1 cellular context compared by ENCODE assay signal in genomic region chr5:53037141-53037859, GRCh38.
TF ChIP-seq lines count a peak whose summit lies in the region.

No MANE protein-coding gene starts in this region.

TF ChIP-seq in HCT116, 20 proteins besides CTCF, POLR2A, EP300 and RAD21 (continued from another document):
- no peak for TF ChIP-seq POLR2AphosphoS5 (IDR thresholded peaks at IDR 0.05; ENCODE audit: low read depth, low read length)
- TF ChIP-seq EZH2phosphoT487 (IDR thresholded peaks at IDR 0.05; ENCODE audit: borderline replicate concordance), result no peak
- peak; percentile 55 for TF ChIP-seq SP1 (IDR thresholded peaks at IDR 0.05; ENCODE audit: low read depth)
- no peak for TF ChIP-seq EZH2 (IDR thresholded peaks at IDR 0.05)
- peak; percentile 65 for TF ChIP-seq JUND (IDR thresholded peaks at IDR 0.05)
- TF ChIP-seq ATF3 (IDR thresholded peaks at IDR 0.05), result no peak
- peak; percentile 62 for TF ChIP-seq CEBPB (IDR thresholded peaks at IDR 0.05; ENCODE audit: low read depth)
- TF ChIP-seq ZNF274 (IDR thresholded peaks at IDR 0.05; ENCODE audit: low read depth, low read length), result no peak
- peak; percentile 34; the same call in 1 of the 2 replicates for TF ChIP-seq CBX3 (IDR thresholded peaks at IDR 0.05; ENCODE audit: low read depth)
- peak; percentile 67 for TF ChIP-seq FOSL1 (IDR thresholded peaks at IDR 0.05; ENCODE audit: low read depth)
- no peak for TF ChIP-seq ZBTB33 (IDR thresholded peaks at IDR 0.05; ENCODE audit: extremely low read depth, insufficient replicate concordance, low read length)
- TF ChIP-seq SRF (IDR thresholded peaks at IDR 0.05; ENCODE audit: low read depth), result no peak
- no peak for TF ChIP-seq TCF7L2 (IDR thresholded peaks at IDR 0.05; ENCODE audit: borderline replicate concordance, extremely low read depth, insufficient read depth, insufficient read length)
